Comparison of ENCODE assay signal across 20 cellular contexts in genomic region chr11:65363770-65364169, GRCh38. TPM values are rescaled to one million over a fixed set of nuclear protein-coding genes. Genes with fewer than 3 reads are reported as not detected.
DNase-seq lines count a peak whose midpoint lies in the region; ATAC-seq, FAIRE-seq and TF ChIP-seq lines count a peak whose summit lies in the region.
"Had no signal": no experiment of that assay in that cellular context is flagged by ENCODE, and none has a peak within 500 bp of the region (broad histone marks: within the 10 kb centered on the region; RNA-seq: fewer than 3 reads in every experiment).

No MANE protein-coding gene starts in this region.

- DNase-seq in NCI-H2227 treated with DMSO at 0.1 percent for 48 hours (lab: John Stamatoyannopoulos, UW) (peak; percentile 60), NCI-H2227 (lab: John Stamatoyannopoulos, UW; ENCODE audit: unreplicated experiment) (no peak), HL-60 (ENCODE audit: low read depth in 1 of 2, low spot score in 1 of 2) (peak in 1 of 2 experiments; percentile 41), activated B cell treated with CpG ODN at 0.5 μM for 24 hours (no peak), naive B cell (no peak), AG20443 (ENCODE audit: low spot score) (no peak), HTR-8/SVneo (ENCODE audit: insufficient read length, low spot score) (no peak)
- DNase-seq in activated CD4-positive, alpha-beta T cell treated with anti-CD3 and anti-CD28 coated beads, Interleukin-2, amount 50 U/mL, for 4 hours = no peak
- DNase-seq: DMS79, GOT3, NCI-H1092 treated with DMSO at 0.1 percent for 48 hours, NCI-H446, NCI-H526 treated with DMSO at 0.1 percent for 48 hours, PC-9 had no signal

- intact Hi-C loops in activated B cell treated with CpG ODN at 0.5 μM for 24 hours (cut with micrococcal nuclease) = no loop called here

- no peak for FAIRE-seq in HTR-8/SVneo (lab: Jason Lieb, UNC)
- FAIRE-seq: A204.1, GM12892, GM18507 had no signal

- peaks cover 25% of the 10 kb centered on the region for H3K4me1 Mint-ChIP-seq in activated B cell treated with CpG ODN at 0.5 μM for 24 hours
- H3K4me1 Mint-ChIP-seq in naive B cell = peaks cover 8 to 27% (median 14%) of the 10 kb centered on the region in 3 donors

- H3K36me3 Mint-ChIP-seq in activated B cell treated with CpG ODN at 0.5 μM for 24 hours (ENCODE audit: low read depth) = no peaks in the 10 kb centered on the region
- no peaks in the 10 kb centered on the region for H3K36me3 Mint-ChIP-seq in naive B cell

- no peak for ATAC-seq in activated B cell treated with CpG ODN at 0.5 μM for 24 hours (ENCODE audit: low read depth)
- no peak for ATAC-seq in naive B cell (ENCODE audit: low read depth in 2 of 2)
- ATAC-seq: HCT116 had no signal

- H3K27ac Mint-ChIP-seq in activated B cell treated with CpG ODN at 0.5 μM for 24 hours (peak overlapping the region; percentile 38), naive B cell (peak overlapping the region in 4 of 6 donors; percentile 53 to 91 (median 56))

- H3K27ac ChIP-seq in HL-60 (replicated peaks) = peak overlapping the region; percentile 17; the same call in 1 of the 2 replicates
- H3K27ac ChIP-seq: C4-2B, PC-9, RWPE1 had no signal

- H3K27me3 Mint-ChIP-seq in activated B cell treated with CpG ODN at 0.5 μM for 24 hours (no peaks in the 10 kb centered on the region), naive B cell (no peaks in the 10 kb centered on the region)

- no peaks in the 10 kb centered on the region for H3K27me3 ChIP-seq in HL-60 (ENCODE audit: insufficient read depth, poor library complexity, severe bottlenecking)

- POLR2A ChIA-PET in activated B cell treated with CpG ODN at 0.5 μM for 24 hours (lab: Charles Lee) = interaction anchor here (2.7 kb wide), 1 partner anchor 134 kb away, joined by 16 read pairs; the partner anchor contains the start of gene MALAT1

- TF ChIP-seq CTCF in HL-60 (IDR thresholded peaks at IDR 0.05; ENCODE audit: insufficient read depth, low read length) (no peak), activated B cell treated with CpG ODN at 0.5 μM for 24 hours (IDR thresholded peaks at IDR 0.05) (no peak)

- CTCF ChIA-PET in activated B cell treated with CpG ODN at 0.5 μM for 24 hours (lab: Charles Lee) = no interaction called here

- no peak overlapping the region for H3K4me3 ChIP-seq in HL-60 (replicated peaks; ENCODE audit: insufficient read depth, low read length)
- H3K4me3 ChIP-seq: PC-9 had no signal

- H3K9me3 Mint-ChIP-seq in activated B cell treated with CpG ODN at 0.5 μM for 24 hours = no peaks in the 10 kb centered on the region
- no peaks in the 10 kb centered on the region for H3K9me3 Mint-ChIP-seq in naive B cell

- H3K4me3 Mint-ChIP-seq in activated B cell treated with CpG ODN at 0.5 μM for 24 hours (no peak overlapping the region), naive B cell (peak overlapping the region in 2 of 8 donors; percentile 7 to 12)

RNA-seq across cellular contexts. Expression of gene TIGD3, which starts 9.2 kb away (rescaled TPM):
- total RNA-seq in activated B cell treated with CpG ODN at 0.5 μM for 24 hours = 1.4 and 1.6 TPM in 2 replicates
- polyA plus RNA-seq in naive B cell (ENCODE audit: low read depth in 6 of 6) = 1 to 10 TPM; 1.5 to 3.3 (median 1.8) TPM

RNA-seq across cellular contexts. Expression of gene SLC25A45, which starts 18.7 kb away (rescaled TPM):
- 11.4 and 12.3 TPM in 2 replicates for total RNA-seq in activated B cell treated with CpG ODN at 0.5 μM for 24 hours
- polyA plus RNA-seq in naive B cell (ENCODE audit: low read depth in 6 of 6) = 10 to 100 TPM; 10.2 to 35.1 (median 16.2) TPM

RNA-seq across cellular contexts. Expression of gene FRMD8, which starts 22.7 kb away (rescaled TPM):
- 68.6 and 70.6 TPM in 2 replicates for total RNA-seq in activated B cell treated with CpG ODN at 0.5 μM for 24 hours
- 10 to 100 TPM; 45.3 to 64.6 (median 53.8) TPM for polyA plus RNA-seq in naive B cell (ENCODE audit: low read depth in 6 of 6)

RNA-seq across cellular contexts. Expression of gene DPF2, which starts 30.1 kb away (rescaled TPM):
- 88.3 and 89.6 TPM in 2 replicates for total RNA-seq in activated B cell treated with CpG ODN at 0.5 μM for 24 hours
- polyA plus RNA-seq in naive B cell (ENCODE audit: low read depth in 6 of 6) = 100 to 1,000 TPM in 1 of 6 donors, 10 to 100 TPM in 5; 68.1 to 104 (median 91.9) TPM

RNA-seq across cellular contexts. Expression of gene CDC42EP2, which starts 49.1 kb away (rescaled TPM):
- total RNA-seq in activated B cell treated with CpG ODN at 0.5 μM for 24 hours = 0.18 and 0.83 TPM in 2 replicates
- under 1 TPM in 1 of 6 donors, not detected in 5; 0.88 TPM for polyA plus RNA-seq in naive B cell (ENCODE audit: low read depth in 6 of 6)
